ENCODE assay signal across 1 cellular context in the genomic region with DNA sequence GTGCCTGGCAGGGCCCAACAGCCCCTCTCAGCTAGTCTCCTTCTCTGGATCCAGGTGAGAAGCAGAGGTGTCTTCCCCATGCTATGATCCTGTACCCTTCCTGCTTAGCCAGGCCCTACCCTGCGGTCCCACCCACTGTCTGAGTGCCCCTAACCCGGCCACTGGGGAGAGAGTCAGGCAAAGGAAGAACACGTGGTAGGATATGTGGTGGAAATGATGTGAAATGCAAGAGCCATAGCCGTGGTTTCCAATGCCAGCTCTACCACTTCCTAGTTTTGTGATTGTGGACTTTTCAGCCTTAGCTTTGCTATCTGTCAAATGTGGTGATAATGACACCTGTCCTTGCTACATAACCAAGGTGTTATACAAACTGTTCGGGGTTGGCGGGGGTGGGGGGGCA.
TF ChIP-seq lines count a peak whose summit lies in the region.

No MANE protein-coding gene starts in this region.

TF ChIP-seq in K562, 482 proteins besides CTCF, POLR2A, EP300 and RAD21:
- TF ChIP-seq POU5F1 (IDR thresholded peaks at IDR 0.05; ENCODE audit: borderline replicate concordance, low read depth, low read length, partially characterized antibody) (peak; percentile 15), ETV5 (CRISPR knock-in tag; IDR thresholded peaks at IDR 0.05; ENCODE audit: low read depth) (no peak)
